In genomic region chr2:191221666-191222065, GRCh38 we compare ENCODE assay signal across 20 cellular contexts. TPM values are rescaled to one million over a fixed set of nuclear protein-coding genes. Genes with fewer than 3 reads are reported as not detected.
DNase-seq lines count a peak whose midpoint lies in the region; ATAC-seq, FAIRE-seq and TF ChIP-seq lines count a peak whose summit lies in the region.
"Had no signal": no experiment of that assay in that cellular context is flagged by ENCODE, and none has a peak within 500 bp of the region (broad histone marks: within the 10 kb centered on the region; RNA-seq: fewer than 3 reads in every experiment).

No MANE protein-coding gene starts in this region.

- no peaks in the 10 kb centered on the region for H3K27me3 Mint-ChIP-seq in activated T-cell treated with anti-CD3 and anti-CD28 coated beads, Interleukin-2, amount 50 U/mL, for 72 hours (ENCODE audit: low read depth)
- H3K27me3 Mint-ChIP-seq in activated naive CD4-positive, alpha-beta T cell treated with anti-CD3 and anti-CD28 coated beads, Interleukin-2, amount 10 ng/mL, durations not matched to agents 7 days and 5 days: no peaks in the 10 kb centered on the region
- H3K27me3 Mint-ChIP-seq: CD4-positive, alpha-beta memory T cell; IgD-negative memory B cell had no signal

- 89% methylated on average over 5 of the region's 5 CpGs for WGBS in heart right ventricle, 2 donors

- H3K4me1 ChIP-seq in heart right ventricle (peaks cover 0 to 39% (median 20%) of the 10 kb centered on the region in 9 donors), right atrium auricular region (peaks cover 0 to 6% of the 10 kb centered on the region in 2 donors), RWPE2 (ENCODE audit: insufficient read depth, poor library complexity, severe bottlenecking) (peaks cover 43% of the 10 kb centered on the region), keratinocyte (ENCODE audit: control insufficient read depth, extremely low read depth, insufficient read depth, low read length) (peaks cover 49% of the 10 kb centered on the region)

- CTCF ChIA-PET in activated naive CD4-positive, alpha-beta T cell treated with anti-CD3 and anti-CD28 coated beads, Interleukin-2, amount 10 ng/mL, durations not matched to agents 7 days and 5 days (lab: Charles Lee): no interaction called here

- H3K4me3 Mint-ChIP-seq in activated T-cell treated with anti-CD3 and anti-CD28 coated beads, Interleukin-2, amount 50 U/mL, for 72 hours: no peak overlapping the region
- no peak overlapping the region for H3K4me3 Mint-ChIP-seq in activated naive CD4-positive, alpha-beta T cell treated with anti-CD3 and anti-CD28 coated beads, Interleukin-2, amount 10 ng/mL, durations not matched to agents 7 days and 5 days
- H3K4me3 Mint-ChIP-seq: CD4-positive, alpha-beta memory T cell; IgD-negative memory B cell had no signal

- H3K36me3 ChIP-seq in heart right ventricle: no peaks in the 10 kb centered on the region
- no peaks in the 10 kb centered on the region for H3K36me3 ChIP-seq in right atrium auricular region
- no peaks in the 10 kb centered on the region for H3K36me3 ChIP-seq in RWPE2 (ENCODE audit: low read depth)
- H3K36me3 ChIP-seq in keratinocyte (ENCODE audit: control insufficient read depth in 2 of 2, extremely low read depth in 1 of 2, insufficient read depth in 2 of 2, low read length in 2 of 2): no peaks in the 10 kb centered on the region
- H3K36me3 ChIP-seq: SJCRH30 had no signal

- dilution Hi-C loops in keratinocyte (cut with MboI; ENCODE audit: extremely low pct_ligation_motif_present, low sequenced_read_pairs): no loop called here

- H3K9me1 ChIP-seq in keratinocyte (ENCODE audit: control insufficient read depth, extremely low read depth, insufficient read depth, low read length): no peaks in the 10 kb centered on the region

- ATAC-seq in heart right ventricle (no peak), RWPE2 (ENCODE audit: low read depth) (no peak)
- ATAC-seq in activated T-cell treated with anti-CD3 and anti-CD28 coated beads, Interleukin-2, amount 50 U/mL, for 72 hours (replicated peaks in 1 of 2): no peak

- H3K36me3 Mint-ChIP-seq in activated T-cell treated with anti-CD3 and anti-CD28 coated beads, Interleukin-2, amount 50 U/mL, for 72 hours (ENCODE audit: insufficient read depth in 2 of 2): peaks cover 12% of the 10 kb centered on the region in 2 donors
- no peaks in the 10 kb centered on the region for H3K36me3 Mint-ChIP-seq in activated naive CD4-positive, alpha-beta T cell treated with anti-CD3 and anti-CD28 coated beads, Interleukin-2, amount 10 ng/mL, durations not matched to agents 7 days and 5 days
- H3K36me3 Mint-ChIP-seq: CD4-positive, alpha-beta memory T cell; IgD-negative memory B cell had no signal

- TF ChIP-seq CTCF in heart right ventricle (IDR thresholded peaks at IDR 0.05): no peak
- TF ChIP-seq CTCF in right atrium auricular region (IDR thresholded peaks at IDR 0.05): no peak
- no peak for TF ChIP-seq CTCF in RWPE2 (IDR thresholded peaks at IDR 0.05; ENCODE audit: poor library complexity, severe bottlenecking)
- TF ChIP-seq CTCF in keratinocyte (optimal IDR thresholded peaks at IDR 0.05 in 1 of 3, IDR thresholded peaks at IDR 0.05 in 1 of 3, conservative IDR thresholded peaks at IDR 0.05 in 1 of 3; ENCODE audit: extremely low read depth in 1 of 3, insufficient read depth in 2 of 3, low read length in 3 of 3): no peak

- no peaks in the 10 kb centered on the region for H4K20me1 ChIP-seq in keratinocyte (ENCODE audit: control insufficient read depth, extremely low read depth, insufficient read depth, low read length)

- peak; percentile 71 for FAIRE-seq in keratinocyte (lab: Jason Lieb, UNC)
- FAIRE-seq: G401.6, RCC 7860 had no signal

- H3K4me3 ChIP-seq in heart right ventricle (no peak overlapping the region), right atrium auricular region (no peak overlapping the region), RWPE2 (ENCODE audit: severe bottlenecking) (no peak overlapping the region), keratinocyte (ENCODE audit: control insufficient read depth in 2 of 3, extremely low read depth in 1 of 3, insufficient read depth in 2 of 3, low read depth in 1 of 3, low read length in 3 of 3) (no peak overlapping the region)
- H3K4me3 ChIP-seq: GM23248, SJCRH30 had no signal

- H2AFZ ChIP-seq in keratinocyte (ENCODE audit: control insufficient read depth, low read length): no peak overlapping the region

- H3K4me1 Mint-ChIP-seq in activated T-cell treated with anti-CD3 and anti-CD28 coated beads, Interleukin-2, amount 50 U/mL, for 72 hours (ENCODE audit: low read depth): peaks cover 35% of the 10 kb centered on the region
- peaks cover 11% of the 10 kb centered on the region for H3K4me1 Mint-ChIP-seq in activated naive CD4-positive, alpha-beta T cell treated with anti-CD3 and anti-CD28 coated beads, Interleukin-2, amount 10 ng/mL, durations not matched to agents 7 days and 5 days
- H3K4me1 Mint-ChIP-seq: CD4-positive, alpha-beta memory T cell had no signal

- H3K27me3 ChIP-seq in heart right ventricle (no peaks in the 10 kb centered on the region), right atrium auricular region (no peaks in the 10 kb centered on the region), RWPE2 (ENCODE audit: insufficient read depth, poor library complexity, severe bottlenecking) (no peaks in the 10 kb centered on the region), keratinocyte (ENCODE audit: control insufficient read depth, extremely low read depth, insufficient read depth, low read length) (no peaks in the 10 kb centered on the region)
- H3K27me3 ChIP-seq: SJCRH30 had no signal

- DNase-seq in heart right ventricle (no peak), right atrium auricular region (ENCODE audit: low spot score) (no peak), RWPE2 (ENCODE audit: low spot score) (no peak), keratinocyte (ENCODE audit: low read depth, low spot score) (no peak), cerebellar nuclear complex (lab: John Stamatoyannopoulos, UW) (no peak)
- DNase-seq in activated T-cell treated with anti-CD3 and anti-CD28 coated beads, Interleukin-2, amount 50 U/mL, for 72 hours: no peak
- DNase-seq in activated naive CD4-positive, alpha-beta T cell treated with anti-CD3 and anti-CD28 coated beads, Interleukin-2, amount 10 ng/mL, durations not matched to agents 7 days and 5 days: no peak
- DNase-seq: C1 segment of cervical spinal cord; Caco-2; CD4-positive, alpha-beta memory T cell; H7; MM.1S; NCI-H2029; NCI-H774 had no signal

- H3K79me2 ChIP-seq in keratinocyte (ENCODE audit: control insufficient read depth, insufficient read depth, low read length): no peaks in the 10 kb centered on the region

- no peak overlapping the region for H3K4me2 ChIP-seq in keratinocyte (ENCODE audit: control insufficient read depth, extremely low read depth, insufficient read depth, low read depth, low read length)
- H3K4me2 ChIP-seq: KMS-11 had no signal

- H3K9me3 Mint-ChIP-seq in activated T-cell treated with anti-CD3 and anti-CD28 coated beads, Interleukin-2, amount 50 U/mL, for 72 hours: peaks cover 12 to 14% of the 10 kb centered on the region in 2 donors
- H3K9me3 Mint-ChIP-seq in activated naive CD4-positive, alpha-beta T cell treated with anti-CD3 and anti-CD28 coated beads, Interleukin-2, amount 10 ng/mL, durations not matched to agents 7 days and 5 days: peaks cover 3% of the 10 kb centered on the region

- H3K9me3 ChIP-seq in heart right ventricle (no peaks in the 10 kb centered on the region), right atrium auricular region (no peaks in the 10 kb centered on the region), RWPE2 (ENCODE audit: severe bottlenecking) (no peaks in the 10 kb centered on the region), keratinocyte (ENCODE audit: control insufficient read depth, low read depth, low read length) (no peaks in the 10 kb centered on the region)
- H3K9me3 ChIP-seq: Caco-2, SJCRH30 had no signal

- no peak overlapping the region for H3K9ac ChIP-seq in keratinocyte (ENCODE audit: control insufficient read depth, extremely low read depth, insufficient read depth, low read length)
- H3K9ac ChIP-seq: GM23248, KMS-11 had no signal

- H3K27ac ChIP-seq in heart right ventricle (peak overlapping the region in 8 of 10 donors; percentile 9 to 76 (median 60)), right atrium auricular region (peak overlapping the region in 1 of 2 donors; percentile 61), RWPE2 (ENCODE audit: poor library complexity, severe bottlenecking) (peak overlapping the region; percentile 96), keratinocyte (ENCODE audit: control insufficient read depth, insufficient read depth, low read length) (no peak overlapping the region)
- H3K27ac ChIP-seq: GM23248, KMS-11, SJCRH30 had no signal

- intact Hi-C loops in heart right ventricle (cut with DNase I): loop anchor here in 4 of 10 donors (5.0 to 10.0 kb wide), 3 partner anchors 54 to 281 kb away; no protein-coding TSS in a partner anchor

- H3K27ac Mint-ChIP-seq in activated T-cell treated with anti-CD3 and anti-CD28 coated beads, Interleukin-2, amount 50 U/mL, for 72 hours: no peak overlapping the region
- H3K27ac Mint-ChIP-seq in activated naive CD4-positive, alpha-beta T cell treated with anti-CD3 and anti-CD28 coated beads, Interleukin-2, amount 10 ng/mL, durations not matched to agents 7 days and 5 days: no peak overlapping the region
- H3K27ac Mint-ChIP-seq: CD4-positive, alpha-beta memory T cell; IgD-negative memory B cell had no signal

RNA-seq across cellular contexts. Expression of gene MYO1B, which starts 23.5 kb away (rescaled TPM):
- 10 to 100 TPM in 9 of 10 donors, 1 to 10 TPM in 1; 8.7 to 32.4 (median 15.9) TPM for total RNA-seq in heart right ventricle
- 10 to 100 TPM in 1 of 2 donors, 1 to 10 TPM in 1; 8.7 to 13.8 TPM for polyA plus RNA-seq in heart right ventricle
- 10 to 100 TPM; 11.6 to 14.7 TPM for total RNA-seq in right atrium auricular region
- polyA plus RNA-seq in keratinocyte: 178 to 277 TPM (median 204 TPM) in 3 replicates
- 98.6 TPM for polyA plus RNA-seq in keratinocyte (2011; ENCODE audit: low read depth)
- polyA plus RNA-seq in keratinocyte (2011; cell fraction: cytosol; rRNA removed): 119 and 264 TPM in 2 replicates
- 200 and 258 TPM in 2 replicates for polyA plus RNA-seq in keratinocyte (2011; cell fraction: nucleus; rRNA removed)
- 82.0 and 167 TPM in 2 replicates for polyA plus RNA-seq in keratinocyte (2012; ENCODE audit: low replicate concordance)
- 89.3 to 345 TPM (median 245 TPM) in 3 replicates for polyA minus RNA-seq in keratinocyte
- 288 TPM for polyA minus RNA-seq in keratinocyte (2011; cell fraction: cytosol; rRNA and poly(A)+ RNA removed)
- 261 and 560 TPM in 2 replicates for polyA minus RNA-seq in keratinocyte (2011; cell fraction: nucleus; rRNA and poly(A)+ RNA removed)
- 10 to 100 TPM; 24.4 to 37.5 TPM for total RNA-seq in activated T-cell treated with anti-CD3 and anti-CD28 coated beads, Interleukin-2, amount 50 U/mL, for 72 hours
